Comparison of ENCODE assay signal across 20 cellular contexts in genomic region chr3:36259580-36259979, GRCh38.
DNase-seq lines count a peak whose midpoint lies in the region; ATAC-seq and TF ChIP-seq lines count a peak whose summit lies in the region.
"Had no signal": no experiment of that assay in that cellular context is flagged by ENCODE, and none has a peak within 500 bp of the region (broad histone marks: within the 10 kb centered on the region; RNA-seq: fewer than 3 reads in every experiment).

No MANE protein-coding gene starts in this region.

- no peaks in the 10 kb centered on the region for H3K36me3 Mint-ChIP-seq in GM23338 (ENCODE audit: low read depth)
- H3K36me3 Mint-ChIP-seq: CD4-positive, CD25-positive, alpha-beta regulatory T cell; CD8-positive, alpha-beta memory T cell had no signal

- H3K4me3 Mint-ChIP-seq in GM23338, result no peak overlapping the region
- H3K4me3 Mint-ChIP-seq: CD4-positive, CD25-positive, alpha-beta regulatory T cell; CD8-positive, alpha-beta memory T cell; HFFc6 had no signal

- H3K27ac ChIP-seq in GM23338 (ENCODE audit: low read depth), result no peak overlapping the region
- no peak overlapping the region for H3K27ac ChIP-seq in SK-N-SH (ENCODE audit: low read depth in 2 of 2, low read length in 1 of 2)
- no peak overlapping the region for H3K27ac ChIP-seq in esophagus muscularis mucosa (replicated peaks in 1 of 4)

- H3K4me3 ChIP-seq in GM23338 (no peak overlapping the region), SK-N-SH (ENCODE audit: low read depth in 2 of 2, low read length in 1 of 2) (no peak overlapping the region), esophagus muscularis mucosa (no peak overlapping the region)
- H3K4me3 ChIP-seq: GM12878 had no signal

- no peak for TF ChIP-seq POLR2A in esophagus muscularis mucosa (IDR thresholded peaks at IDR 0.05; ENCODE audit: low read depth)

- H3K9me3 ChIP-seq in SK-N-SH (no peaks in the 10 kb centered on the region), esophagus muscularis mucosa (peaks cover 0 to 3% (median 0%) of the 10 kb centered on the region in 4 donors)
- H3K9me3 ChIP-seq: BE2C had no signal

- no peaks in the 10 kb centered on the region; the same call in 2 of the 3 replicates for H3K4me1 Mint-ChIP-seq in GM23338
- H3K4me1 Mint-ChIP-seq: CD4-positive, CD25-positive, alpha-beta regulatory T cell; CD8-positive, alpha-beta memory T cell had no signal

- TF ChIP-seq CTCF in GM23338 (conservative IDR thresholded peaks at IDR 0.05; ENCODE audit: low read depth in 2 of 2) (no peak; a peak in 1 of 4 replicates), SK-N-SH (IDR thresholded peaks at IDR 0.05) (no peak), esophagus muscularis mucosa (IDR thresholded peaks at IDR 0.05) (no peak)

- H4K20me1 ChIP-seq in GM23338 (replicated peaks; ENCODE audit: insufficient read depth), result no peaks in the 10 kb centered on the region
- no peaks in the 10 kb centered on the region for H4K20me1 ChIP-seq in SK-N-SH (ENCODE audit: insufficient read depth)

- H3K9ac ChIP-seq in SK-N-SH, result no peak overlapping the region

- H3K79me2 ChIP-seq in GM23338 (replicated peaks; ENCODE audit: insufficient read depth), result no peaks in the 10 kb centered on the region
- no peaks in the 10 kb centered on the region for H3K79me2 ChIP-seq in SK-N-SH (ENCODE audit: insufficient read depth)

- peaks cover 3% of the 10 kb centered on the region for H3K27me3 Mint-ChIP-seq in GM23338 (ENCODE audit: insufficient read depth, low read depth, poor library complexity)
- H3K27me3 Mint-ChIP-seq: CD8-positive, alpha-beta memory T cell had no signal

- H3K9me2 ChIP-seq in GM23338 (ENCODE audit: insufficient read depth) (no peaks in the 10 kb centered on the region), SK-N-SH (no peaks in the 10 kb centered on the region)

- H3K9me3 Mint-ChIP-seq in GM23338, result peaks cover 13% of the 10 kb centered on the region; the same call in 2 of the 3 replicates

- TF ChIP-seq EP300 in SK-N-SH (IDR thresholded peaks at IDR 0.05; ENCODE audit: borderline replicate concordance in 1 of 2, low read depth in 1 of 2, low read length in 1 of 2) (no peak), esophagus muscularis mucosa (IDR thresholded peaks at IDR 0.05) (no peak)

- H3K27me3 ChIP-seq in GM23338 (ENCODE audit: insufficient read depth) (no peaks in the 10 kb centered on the region), SK-N-SH (ENCODE audit: insufficient read depth) (no peaks in the 10 kb centered on the region), esophagus muscularis mucosa (no peaks in the 10 kb centered on the region)
- H3K27me3 ChIP-seq: BE2C had no signal

- ATAC-seq in GM23338 (peak; percentile 52), HG03565 (IDR thresholded peaks at IDR 0.05; ENCODE audit: unreplicated experiment) (no peak)
- ATAC-seq: GM12878, HCT116 had no signal

- no peak for DNase-seq in GM23338 (ENCODE audit: low spot score)
- no peak for DNase-seq in SK-N-SH
- DNase-seq in iPS-NIHi7 (ENCODE audit: extremely low spot score), result peak; percentile 25
- DNase-seq in esophagus muscularis mucosa (ENCODE audit: extremely low spot score), result no peak
- no peak for DNase-seq in NCI-H2107 treated with DMSO at 0.1 percent for 48 hours (lab: John Stamatoyannopoulos, UW; ENCODE audit: unreplicated experiment)
- DNase-seq: ACHN; BE2C; C1 segment of cervical spinal cord; CD4-positive, CD25-positive, alpha-beta regulatory T cell; CD8-positive, alpha-beta memory T cell; COR-L47; DMS 273 treated with DMSO at 0.1 percent for 48 hours; DMS53; DND-41; EL; HFFc6; IMR-90 had no signal

- intact Hi-C loops in esophagus muscularis mucosa (cut with DNase I), result no loop called here

- H3K4me2 ChIP-seq in GM23338 (no peak overlapping the region), SK-N-SH (no peak overlapping the region)

- 92% methylated on average over 3 of the region's 3 CpGs for WGBS in SK-N-SH (ENCODE audit: low lambda C conversion rate)
- WGBS in esophagus muscularis mucosa, result 80% methylated on average over 3 of the region's 3 CpGs

- POLR2A ChIA-PET in SK-N-SH (lab: Yijun Ruan, JAX), result no interaction called here

- TF ChIP-seq RAD21 in SK-N-SH (IDR thresholded peaks at IDR 0.05; ENCODE audit: low read length), result peak; percentile 34; the same call in 1 of the 2 replicates

- CTCF ChIA-PET in SK-N-SH (lab: Yijun Ruan, JAX), result interaction anchor here (0.9 to 1.1 kb wide), 3 partner anchors 11 to 438 kb away, joined by 3 to 4 read pairs (median 4); no protein-coding TSS in a partner anchor

- no peak overlapping the region for H3K27ac Mint-ChIP-seq in GM23338
- H3K27ac Mint-ChIP-seq: CD4-positive, CD25-positive, alpha-beta regulatory T cell; CD8-positive, alpha-beta memory T cell; HFFc6 had no signal

- H3K4me1 ChIP-seq in GM23338 (ENCODE audit: insufficient read depth) (no peaks in the 10 kb centered on the region), SK-N-SH (ENCODE audit: control insufficient read depth in 1 of 2, insufficient read depth in 2 of 2, low read depth in 1 of 2, low read length in 1 of 2) (no peaks in the 10 kb centered on the region; a peak in 2 of 4 replicates), esophagus muscularis mucosa (no peaks in the 10 kb centered on the region)
- H3K4me1 ChIP-seq: BE2C had no signal

- H2AFZ ChIP-seq in GM23338 (peak overlapping the region; percentile 40; the same call in 1 of the 2 replicates), SK-N-SH (ENCODE audit: low read depth) (no peak overlapping the region)

- H3K36me3 ChIP-seq in GM23338 (ENCODE audit: insufficient read depth) (no peaks in the 10 kb centered on the region), SK-N-SH (replicated peaks in 1 of 2; ENCODE audit: control insufficient read depth in 1 of 2, insufficient read depth in 2 of 2, low read length in 1 of 2) (no peaks in the 10 kb centered on the region), esophagus muscularis mucosa (no peaks in the 10 kb centered on the region)
- H3K36me3 ChIP-seq: BE2C had no signal

- H3F3A ChIP-seq in GM23338 (replicated peaks; ENCODE audit: low read depth), result no peaks in the 10 kb centered on the region
- no peaks in the 10 kb centered on the region for H3F3A ChIP-seq in SK-N-SH (replicated peaks; ENCODE audit: insufficient read depth)

TF ChIP-seq in GM23338, 12 proteins besides CTCF, POLR2A, EP300 and RAD21:
- TF ChIP-seq CREB1 (CRISPR knock-in tag; IDR thresholded peaks at IDR 0.05; ENCODE audit: low read depth) (no peak), EZH2phosphoT487 (IDR thresholded peaks at IDR 0.05; ENCODE audit: unreplicated experiment) (no peak)

TF ChIP-seq in SK-N-SH, 30 proteins besides CTCF, POLR2A, EP300 and RAD21:
- no peak for TF ChIP-seq FOXM1 (IDR thresholded peaks at IDR 0.05; ENCODE audit: low read depth)
TF ChIP-seq in SK-N-SH: peak in this region for 0.
